ENCODE assay signal across 8 cellular contexts in genomic region chr1:8026976-8027747, GRCh38. TPM values are rescaled to one million over a fixed set of nuclear protein-coding genes. Genes with fewer than 3 reads are reported as not detected.
DNase-seq lines count a peak whose midpoint lies in the region; ATAC-seq and TF ChIP-seq lines count a peak whose summit lies in the region.

No MANE protein-coding gene starts in this region.

- no peaks in the 10 kb centered on the region for H3K9me3 ChIP-seq in upper lobe of left lung
- H3K9me3 ChIP-seq in BE2C: no peaks in the 10 kb centered on the region

- H3K36me3 Mint-ChIP-seq in activated CD8-positive, alpha-beta memory T cell treated with anti-CD3 and anti-CD28 coated beads, Interleukin-2, amount 10 ng/mL, durations not matched to agents 7 days and 5 days: no peaks in the 10 kb centered on the region
- H3K36me3 Mint-ChIP-seq in chondrocyte (ENCODE audit: low read depth) (peaks cover 13% of the 10 kb centered on the region), memory B cell (peaks cover 2% of the 10 kb centered on the region)

- TF ChIP-seq CTCF in chondrocyte (IDR thresholded peaks at IDR 0.05) (no peak), upper lobe of left lung (IDR thresholded peaks at IDR 0.05) (no peak), BE2C (IDR thresholded peaks at IDR 0.05; ENCODE audit: low read depth, low read length) (no peak)

- peak overlapping the region; percentile 92 to 97 (median 94) for H3K27ac ChIP-seq in upper lobe of left lung

- H3K4me1 ChIP-seq in upper lobe of left lung (peaks cover 11 to 47% (median 34%) of the 10 kb centered on the region in 4 donors), BE2C (no peaks in the 10 kb centered on the region)

- no peak for DNase-seq in activated CD8-positive, alpha-beta memory T cell treated with anti-CD3 and anti-CD28 coated beads, Interleukin-2, amount 10 ng/mL, durations not matched to agents 7 days and 5 days
- no peak for DNase-seq in activated CD8-positive, alpha-beta memory T cell treated with anti-CD3 and anti-CD28 coated beads, Interleukin-2, amount 50 U/mL, for 4 hours
- DNase-seq in chondrocyte (ENCODE audit: low spot score) (no peak), memory B cell (ENCODE audit: low spot score in 2 of 2) (no peak), upper lobe of left lung (peak; percentile 63 to 79), SHP77 treated with DMSO at 0.1 percent for 48 hours (lab: John Stamatoyannopoulos, UW) (no peak), BE2C (no peak), NCI-H2081 (lab: John Stamatoyannopoulos, UW) (no peak)

- H3K9me3 Mint-ChIP-seq in activated CD8-positive, alpha-beta memory T cell treated with anti-CD3 and anti-CD28 coated beads, Interleukin-2, amount 10 ng/mL, durations not matched to agents 7 days and 5 days (ENCODE audit: low read depth): no peaks in the 10 kb centered on the region
- H3K9me3 Mint-ChIP-seq in chondrocyte (ENCODE audit: low read depth) (no peaks in the 10 kb centered on the region), memory B cell (no peaks in the 10 kb centered on the region)

- TF ChIP-seq POLR2A in upper lobe of left lung (IDR thresholded peaks at IDR 0.05): peak in 1 of 4 donors; percentile 25

- peaks cover 10% of the 10 kb centered on the region for H3K4me1 Mint-ChIP-seq in activated CD8-positive, alpha-beta memory T cell treated with anti-CD3 and anti-CD28 coated beads, Interleukin-2, amount 10 ng/mL, durations not matched to agents 7 days and 5 days
- peaks cover 64% of the 10 kb centered on the region for H3K4me1 Mint-ChIP-seq in chondrocyte (ENCODE audit: low read depth)
- peaks cover 11% of the 10 kb centered on the region for H3K4me1 Mint-ChIP-seq in memory B cell

- H3K27me3 ChIP-seq in upper lobe of left lung (no peaks in the 10 kb centered on the region), BE2C (peaks cover 8% of the 10 kb centered on the region; the same call in 1 of the 2 replicates)

- H3K4me3 Mint-ChIP-seq in activated CD8-positive, alpha-beta memory T cell treated with anti-CD3 and anti-CD28 coated beads, Interleukin-2, amount 10 ng/mL, durations not matched to agents 7 days and 5 days: peak overlapping the region; percentile 33
- H3K4me3 Mint-ChIP-seq in chondrocyte (ENCODE audit: unreplicated experiment) (peak overlapping the region; percentile 96), memory B cell (peak overlapping the region; percentile 70)

- WGBS in upper lobe of left lung, 2 donors: 59 to 62% methylated on average over 24 to 25 of the region's 25 CpGs

- H3K4me3 ChIP-seq in upper lobe of left lung (peak overlapping the region in 3 of 4 donors; percentile 81 to 91 (median 86)), BE2C (ENCODE audit: low read depth, low read length) (no peak overlapping the region)

- no peak for ATAC-seq in activated CD8-positive, alpha-beta memory T cell treated with anti-CD3 and anti-CD28 coated beads, Interleukin-2, amount 10 ng/mL, durations not matched to agents 7 days and 5 days
- no peak for ATAC-seq in memory B cell (ENCODE audit: low read depth)
- peak; percentile 0 to 80 for ATAC-seq in upper lobe of left lung (ENCODE audit: low FRiP score in 2 of 2)

- no peaks in the 10 kb centered on the region for H3K36me3 ChIP-seq in upper lobe of left lung
- H3K36me3 ChIP-seq in BE2C: no peaks in the 10 kb centered on the region

- no peak for TF ChIP-seq EP300 in upper lobe of left lung (IDR thresholded peaks at IDR 0.05)

- H3K27ac Mint-ChIP-seq in activated CD8-positive, alpha-beta memory T cell treated with anti-CD3 and anti-CD28 coated beads, Interleukin-2, amount 10 ng/mL, durations not matched to agents 7 days and 5 days: no peak overlapping the region
- H3K27ac Mint-ChIP-seq in chondrocyte (ENCODE audit: unreplicated experiment) (peak overlapping the region; percentile 98), memory B cell (no peak overlapping the region)

- peaks cover 55% of the 10 kb centered on the region for H3K27me3 Mint-ChIP-seq in activated CD8-positive, alpha-beta memory T cell treated with anti-CD3 and anti-CD28 coated beads, Interleukin-2, amount 10 ng/mL, durations not matched to agents 7 days and 5 days
- H3K27me3 Mint-ChIP-seq in chondrocyte (ENCODE audit: low read depth): no peaks in the 10 kb centered on the region
- peaks cover 10% of the 10 kb centered on the region for H3K27me3 Mint-ChIP-seq in memory B cell

- CTCF ChIA-PET in activated CD8-positive, alpha-beta memory T cell treated with anti-CD3 and anti-CD28 coated beads, Interleukin-2, amount 10 ng/mL, durations not matched to agents 7 days and 5 days (lab: Charles Lee): interaction anchor here (3.1 to 7.6 kb wide), 2 partner anchors 12 to 288 kb away, joined by 10 to 48 read pairs; no protein-coding TSS in a partner anchor

RNA-seq across cellular contexts. Expression of gene ERRFI1, which starts 1.1 kb away (rescaled TPM):
- total RNA-seq in activated CD8-positive, alpha-beta memory T cell treated with anti-CD3 and anti-CD28 coated beads, Interleukin-2, amount 10 ng/mL, durations not matched to agents 7 days and 5 days: 1 to 10 TPM in 1 of 2 experiments, under 1 TPM in 1; 0.53 to 1.5 TPM
- total RNA-seq in chondrocyte: 26.4 to 305 TPM (median 303 TPM) in 3 replicates
- 100 to 1,000 TPM in 1 of 6 donors, 10 to 100 TPM in 5; 30.4 to 164 (median 84.6) TPM for total RNA-seq in upper lobe of left lung
- polyA plus RNA-seq in BE2C (2012; ENCODE audit: insufficient read depth, insufficient read length, low read depth): 9.3 TPM

Comparison
In these comparisons a context has a peak if more than half of its experiments do, and no peak if none do; other contexts are left out.
1. ATAC-seq: peak in upper lobe of left lung (2 of 2); none in activated CD8-positive, alpha-beta memory T cell treated with anti-CD3 and anti-CD28 coated beads, Interleukin-2, amount 10 ng/mL, durations not matched to agents 7 days and 5 days (single experiment) and memory B cell (single experiment).
2. DNase-seq: peak in upper lobe of left lung (2 of 2); none in activated CD8-positive, alpha-beta memory T cell treated with anti-CD3 and anti-CD28 coated beads, Interleukin-2, amount 10 ng/mL, durations not matched to agents 7 days and 5 days (single experiment), activated CD8-positive, alpha-beta memory T cell treated with anti-CD3 and anti-CD28 coated beads, Interleukin-2, amount 50 U/mL, for 4 hours (single experiment), chondrocyte (single experiment), memory B cell (0 of 2), SHP77 treated with DMSO at 0.1 percent for 48 hours (single experiment), BE2C (single experiment) and NCI-H2081 (0 of 2).
3. H3K4me3 Mint-ChIP-seq: peak in every context shown above with its lines; median percentile 96 in chondrocyte; 70 in memory B cell; 33 in activated CD8-positive, alpha-beta memory T cell treated with anti-CD3 and anti-CD28 coated beads, Interleukin-2, amount 10 ng/mL, durations not matched to agents 7 days and 5 days.
4. RNA of gene ERRFI1, which starts 1.1 kb away (total RNA-seq): 26.4 to 305 TPM in chondrocyte and 30.4 to 164 TPM in upper lobe of left lung; 0.53 to 1.5 TPM in activated CD8-positive, alpha-beta memory T cell treated with anti-CD3 and anti-CD28 coated beads, Interleukin-2, amount 10 ng/mL, durations not matched to agents 7 days and 5 days; every median in the first group is over 10 times any median in the second.